Comparison of ENCODE assay signal across 8 cellular contexts in the genomic region with DNA sequence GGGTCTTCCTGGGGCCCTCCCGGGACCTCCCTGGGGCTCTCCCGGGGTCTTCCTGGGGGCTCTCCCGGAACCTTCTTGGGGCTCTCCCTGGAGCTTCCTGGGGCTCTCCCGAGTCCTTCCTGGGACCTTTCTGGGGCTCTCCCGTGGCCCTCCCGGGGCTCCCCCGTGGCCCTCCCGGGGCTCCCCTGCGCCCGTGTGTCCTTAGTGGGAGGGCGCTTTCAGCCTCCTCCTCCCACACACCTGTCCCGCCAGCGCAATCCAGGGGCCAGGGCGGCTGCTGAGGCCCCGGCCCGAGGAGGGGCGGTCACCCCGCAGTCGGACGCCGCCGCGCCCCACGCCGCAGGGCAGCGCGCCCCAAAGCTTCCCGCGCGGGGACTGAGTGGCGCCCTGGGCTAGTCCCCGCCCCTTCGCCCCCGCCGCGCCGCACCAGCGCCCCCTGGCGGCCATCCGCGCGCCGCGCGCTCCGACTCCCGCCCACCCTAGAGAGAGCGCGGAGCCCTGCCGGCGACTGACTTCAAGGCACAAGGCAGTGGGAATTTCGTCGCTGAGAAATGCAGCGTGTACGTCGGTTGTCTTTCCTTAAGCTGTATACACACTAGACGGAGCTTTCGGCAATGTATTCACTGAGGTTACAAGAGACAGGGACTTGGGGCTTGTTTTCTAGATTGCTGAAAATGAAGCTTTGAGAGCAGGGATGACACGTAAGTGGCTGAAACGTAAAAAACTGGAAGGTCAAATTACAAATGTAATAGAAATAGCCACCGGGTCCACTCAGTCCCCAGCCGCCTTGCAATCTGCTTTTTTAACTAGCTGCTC. TPM values are rescaled to one million over a fixed set of nuclear protein-coding genes. Genes with fewer than 3 reads are reported as not detected.
DNase-seq lines count a peak whose midpoint lies in the region; ATAC-seq and TF ChIP-seq lines count a peak whose summit lies in the region.

No MANE protein-coding gene starts in this region.

- DNase-seq in DMS79 (lab: John Stamatoyannopoulos, UW), result peak; percentile 71
- DNase-seq in HuH-7.5 (ENCODE audit: low spot score), result peak; percentile 75
- DNase-seq in RWPE1 (ENCODE audit: low spot score), result peak; percentile 66
- DNase-seq in activated effector memory CD4-positive, alpha-beta T cell treated with anti-CD3 and anti-CD28 coated beads, Interleukin-2, amount 50 U/mL, for 16 hours, result peak; percentile 94
- DNase-seq in non-pigmented ciliary epithelial cell (ENCODE audit: low read depth), result peak; percentile 4
- DNase-seq in substantia nigra (lab: John Stamatoyannopoulos, UW), result peak in 45 of 49 donors; percentile 9 to 84 (median 58)

- CTCF ChIA-PET in RWPE1 (lab: Yijun Ruan, JAX), result interaction anchor here (0.5 to 2.0 kb wide), 20 partner anchors 11 to 430 kb away, joined by 3 to 8 read pairs (median 5); no protein-coding TSS in a partner anchor

- no peak overlapping the region for H3K27ac ChIP-seq in RWPE1
- H3K27ac ChIP-seq in gastroesophageal sphincter, result no peak overlapping the region
- no peak overlapping the region for H3K27ac ChIP-seq in substantia nigra (ENCODE audit: low read depth, low read length, poor library complexity, severe bottlenecking)

- H3K9me3 ChIP-seq in gastroesophageal sphincter, result no peaks in the 10 kb centered on the region

- 0% methylated on average over 7 to 8 of the region's 62 CpGs for WGBS in gastroesophageal sphincter (ENCODE audit: low coverage in 1 of 2), 2 donors

- POLR2A ChIA-PET in RWPE1 (lab: Yijun Ruan, JAX; ENCODE audit: low non-redundant PET), result no interaction called here

- H3K4me1 ChIP-seq in gastroesophageal sphincter, result peaks cover 0 to 13% (median 4%) of the 10 kb centered on the region in 3 donors

- TF ChIP-seq POLR2A in gastroesophageal sphincter (IDR thresholded peaks at IDR 0.05), result no peak

- H3K36me3 ChIP-seq in gastroesophageal sphincter, result no peaks in the 10 kb centered on the region

- peak; percentile 88 for ATAC-seq in GM21528 (IDR thresholded peaks at IDR 0.05; ENCODE audit: low FRiP score, unreplicated experiment)
- peak; percentile 95 for ATAC-seq in gastroesophageal sphincter

- TF ChIP-seq CTCF in RWPE1 (conservative IDR thresholded peaks at IDR 0.05; ENCODE audit: low read depth), result peak; percentile 99
- TF ChIP-seq CTCF in gastroesophageal sphincter (IDR thresholded peaks at IDR 0.05), result peak in 3 of 4 experiments; percentile 96 to 97 (median 96)

- TF ChIP-seq EP300 in gastroesophageal sphincter (IDR thresholded peaks at IDR 0.05), result no peak

- H3K4me3 ChIP-seq in gastroesophageal sphincter, result peak overlapping the region in 1 of 2 donors; percentile 47

- H3K27me3 ChIP-seq in gastroesophageal sphincter, result peaks cover 43% of the 10 kb centered on the region

RNA-seq across cellular contexts. Expression of a gene that starts 47.1 kb away (rescaled TPM):
- total RNA-seq in gastroesophageal sphincter, result 10 to 100 TPM; 18.8 to 52.1 (median 30.7) TPM

Comparison
In these comparisons a context has a peak if more than half of its experiments do, and no peak if none do; other contexts are left out.
1. DNase-seq: peak in every context shown above with its lines; median percentile 94 in activated effector memory CD4-positive, alpha-beta T cell treated with anti-CD3 and anti-CD28 coated beads, Interleukin-2, amount 50 U/mL, for 16 hours; 75 in HuH-7.5; 71 in DMS79; 66 in RWPE1; 58 in substantia nigra; 4 in non-pigmented ciliary epithelial cell.